ENCODE assay signal across 19 cellular contexts in the genomic region with DNA sequence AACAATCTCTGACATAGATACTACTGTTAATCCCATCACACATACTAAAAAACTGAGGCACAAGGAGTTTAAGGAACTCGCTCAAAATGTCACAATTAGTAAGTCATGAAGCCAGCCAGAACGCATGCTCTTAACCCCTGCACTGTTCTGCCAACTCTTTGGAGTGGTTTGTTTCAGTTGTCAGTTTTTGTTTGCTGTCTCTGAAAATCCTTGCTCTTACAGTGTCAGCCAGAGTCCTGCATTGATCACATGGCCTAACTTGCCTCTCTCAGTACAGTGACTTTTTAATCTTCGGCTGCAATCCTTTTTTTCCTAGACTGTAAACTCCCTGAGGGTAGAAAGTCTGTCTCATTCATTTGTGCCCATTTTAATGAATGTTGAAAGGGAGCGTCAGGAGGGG.
"Had no signal": no experiment of that assay in that cellular context is flagged by ENCODE, and none has a peak within 500 bp of the region (broad histone marks: within the 10 kb centered on the region; RNA-seq: fewer than 3 reads in every experiment).

No MANE protein-coding gene starts in this region.

- H3K4me3 ChIP-seq: K562, SJSA1, SK-N-MC had no signal

- H3K27me3 ChIP-seq: SJSA1 had no signal

- H3K27ac ChIP-seq: KMS-11, SJSA1, SK-N-MC had no signal

- ATAC-seq: K562 had no signal

- H3K4me1 ChIP-seq: SJSA1 had no signal

- DNase-seq: Kasumi-1, MM.1S, NCI-H1092 treated with DMSO at 0.1 percent for 48 hours, NCI-H1436 treated with DMSO at 0.1 percent for 48 hours, NCI-H1694, NCI-H187 treated with DMSO at 0.1 percent for 48 hours, NCI-H2029 treated with DMSO at 0.1 percent for 48 hours, NCI-H2171 treated with DMSO at 0.1 percent for 48 hours, NCI-H345, NCI-H446 treated with DMSO at 0.1 percent for 48 hours, NCI-H510A treated with DMSO at 0.1 percent for 48 hours, NCI-H526, Right ventricle myocardium superior, RPMI8226, SIG-M5 had no signal

- H3K36me3 ChIP-seq: SJSA1 had no signal
